ENCODE assay signal across 16 cellular contexts in the genomic region with DNA sequence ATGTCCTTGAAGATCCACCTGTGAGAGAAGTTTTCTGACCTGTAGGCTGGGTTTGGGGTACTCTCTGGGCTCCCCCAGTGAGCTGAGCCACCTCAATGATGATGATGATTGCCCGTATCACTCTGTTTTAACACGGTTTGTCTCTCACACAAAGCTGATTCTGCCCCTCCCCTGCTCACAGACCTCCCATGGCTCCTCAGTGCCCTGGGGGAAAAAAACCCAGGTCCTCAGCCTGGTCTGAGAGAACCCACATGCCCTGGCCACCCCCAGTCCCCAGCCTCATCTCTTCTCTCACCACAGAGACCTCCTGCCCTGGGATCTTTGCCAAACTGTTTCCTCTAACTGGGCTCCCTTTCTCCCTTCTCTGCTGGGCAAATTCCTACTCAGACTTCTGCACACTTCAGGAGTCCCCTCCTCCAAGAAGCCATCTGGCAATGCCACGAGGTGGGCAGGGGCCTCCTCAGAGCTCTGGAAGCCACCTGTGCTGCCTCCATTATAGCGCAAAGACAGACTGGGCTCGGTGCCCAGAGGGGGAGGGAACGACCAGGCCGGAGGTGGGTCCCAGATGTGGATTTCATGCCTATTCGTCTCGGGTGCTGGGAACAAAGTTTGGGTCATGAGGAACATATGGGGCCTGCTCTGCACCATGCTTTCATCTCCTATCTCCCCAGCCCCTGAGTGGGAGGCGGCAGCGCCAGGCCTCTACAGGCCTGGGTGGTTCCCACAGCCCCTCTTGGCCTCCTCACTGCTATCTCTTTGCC. TPM values are rescaled to one million over a fixed set of nuclear protein-coding genes. Genes with fewer than 3 reads are reported as not detected.
DNase-seq lines count a peak whose midpoint lies in the region; FAIRE-seq and TF ChIP-seq lines count a peak whose summit lies in the region.
"Had no signal": no experiment of that assay in that cellular context is flagged by ENCODE, and none has a peak within 500 bp of the region (broad histone marks: within the 10 kb centered on the region; RNA-seq: fewer than 3 reads in every experiment).

No MANE protein-coding gene starts in this region.

- H3F3A ChIP-seq in MM.1S (ENCODE audit: insufficient read depth, low read length) = no peaks in the 10 kb centered on the region

- no peaks in the 10 kb centered on the region for H3K79me2 ChIP-seq in MM.1S (ENCODE audit: low read length)

- H3K9me2 ChIP-seq in MM.1S (replicated peaks; ENCODE audit: insufficient read depth, low read length) = no peaks in the 10 kb centered on the region

- H3K9me3 Mint-ChIP-seq in nephron progenitor cell = no peaks in the 10 kb centered on the region
- H3K9me3 Mint-ChIP-seq: activated naive CD4-positive, alpha-beta T cell treated with anti-CD3 and anti-CD28 coated beads for 36 hours; IgD-negative memory B cell had no signal

- TF ChIP-seq CTCF in nephron progenitor cell (IDR thresholded peaks at IDR 0.05) (no peak), MM.1S (IDR thresholded peaks at IDR 0.05; ENCODE audit: low read length) (no peak), D721Med (IDR thresholded peaks at IDR 0.05; ENCODE audit: insufficient read depth, missing control alignments) (no peak)

- no peak for FAIRE-seq in D721Med (lab: Jason Lieb, UNC)

- H2AFZ ChIP-seq in MM.1S (ENCODE audit: low read length) = no peak overlapping the region

- H3K4me1 Mint-ChIP-seq in nephron progenitor cell = peaks cover 21% of the 10 kb centered on the region

- H3K4me3 ChIP-seq in SJCRH30 (no peak overlapping the region), MM.1S (ENCODE audit: low read length) (no peak overlapping the region)
- H3K4me3 ChIP-seq: left ventricle myocardium inferior, thyroid gland had no signal

- no peaks in the 10 kb centered on the region for H3K27me3 ChIP-seq in SJCRH30
- peaks cover 48% of the 10 kb centered on the region for H3K27me3 ChIP-seq in MM.1S (replicated peaks; ENCODE audit: insufficient read depth, low read length)
- H3K27me3 ChIP-seq: thyroid gland had no signal

- no peak overlapping the region for H3K4me3 Mint-ChIP-seq in nephron progenitor cell
- H3K4me3 Mint-ChIP-seq: activated naive CD4-positive, alpha-beta T cell treated with anti-CD3 and anti-CD28 coated beads for 36 hours had no signal

- H3K4me1 ChIP-seq in SJCRH30 = peaks cover 46% of the 10 kb centered on the region
- 0 out of 2 replicates have a peak, but pooled peaks cover under 1% of the 10 kb centered on the region for H3K4me1 ChIP-seq in MM.1S (ENCODE audit: low read length)
- H3K4me1 ChIP-seq: left ventricle myocardium inferior had no signal

- H3K9ac ChIP-seq in MM.1S (ENCODE audit: low read length) = no peak overlapping the region

- peak overlapping the region; percentile 89 for H3K27ac Mint-ChIP-seq in nephron progenitor cell
- H3K27ac Mint-ChIP-seq: activated naive CD4-positive, alpha-beta T cell treated with anti-CD3 and anti-CD28 coated beads for 36 hours had no signal

- no peaks in the 10 kb centered on the region for H3K36me3 ChIP-seq in SJCRH30
- H3K36me3 ChIP-seq in MM.1S (replicated peaks; ENCODE audit: insufficient read depth, low read length) = no peaks in the 10 kb centered on the region
- H3K36me3 ChIP-seq: left ventricle myocardium inferior, thyroid gland had no signal

- DNase-seq in DMS53 (lab: John Stamatoyannopoulos, UW) (peak; percentile 34), DMS53 treated with DMSO at 0.1 percent for 48 hours (lab: John Stamatoyannopoulos, UW; ENCODE audit: unreplicated experiment) (no peak), NCI-H1105 (lab: John Stamatoyannopoulos, UW) (peak; percentile 11), SJCRH30 (peak; percentile 99 to 100), nephron progenitor cell (no peak), MM.1S (no peak), ureter (ENCODE audit: low spot score) (no peak), D721Med (ENCODE audit: insufficient read length, low spot score) (no peak)
- DNase-seq: activated naive CD4-positive, alpha-beta T cell treated with anti-CD3 and anti-CD28 coated beads for 36 hours; central memory CD4-positive, alpha-beta T cell; left ventricle myocardium inferior; SHP77; thyroid gland had no signal

- no peaks in the 10 kb centered on the region for H3K36me3 Mint-ChIP-seq in nephron progenitor cell (ENCODE audit: low read depth)
- H3K36me3 Mint-ChIP-seq: IgD-negative memory B cell had no signal

- H3K27ac ChIP-seq in SJCRH30 (peak overlapping the region; percentile 93), MM.1S (ENCODE audit: low read length) (no peak overlapping the region)
- H3K27ac ChIP-seq: 22Rv1, epithelial cell of prostate, left ventricle myocardium inferior, thyroid gland had no signal

- H3K27me3 Mint-ChIP-seq in nephron progenitor cell (ENCODE audit: low read depth, poor library complexity) = peaks cover 11% of the 10 kb centered on the region
- H3K27me3 Mint-ChIP-seq: IgD-negative memory B cell had no signal

- H3K9me3 ChIP-seq in SJCRH30 (replicated peaks) (no peaks in the 10 kb centered on the region), MM.1S (replicated peaks; ENCODE audit: insufficient read depth, low read length) (no peaks in the 10 kb centered on the region)
- H3K9me3 ChIP-seq: left ventricle myocardium inferior, thyroid gland had no signal

- H4K20me1 ChIP-seq in MM.1S (ENCODE audit: insufficient read depth, low read length) = no peaks in the 10 kb centered on the region

- no peak overlapping the region for H3K4me2 ChIP-seq in MM.1S (ENCODE audit: low read depth, low read length)

RNA-seq across cellular contexts. Expression of gene CA11, which starts 8.5 kb away (rescaled TPM):
- total RNA-seq in SJCRH30 (2014; rRNA removed; shearing (Covaris generic)) = 10.7 and 11.8 TPM in 2 replicates
- total RNA-seq in ureter = 9.6 TPM

RNA-seq across cellular contexts. Expression of gene DBP, which starts 17.3 kb away (rescaled TPM):
- 23.9 and 24.4 TPM in 2 replicates for total RNA-seq in SJCRH30 (2014; rRNA removed; shearing (Covaris generic))
- total RNA-seq in ureter = 12.7 TPM

RNA-seq across cellular contexts. Expression of gene NTN5, which starts 18.3 kb away (rescaled TPM):
- total RNA-seq in SJCRH30 (2014; rRNA removed; shearing (Covaris generic)) = 151 and 155 TPM in 2 replicates
- total RNA-seq in ureter = 1.0 TPM

RNA-seq across cellular contexts. Expression of gene SPHK2, which starts 35.2 kb away (rescaled TPM):
- total RNA-seq in SJCRH30 (2014; rRNA removed; shearing (Covaris generic)) = 13.1 and 17.4 TPM in 2 replicates
- total RNA-seq in ureter = 27.6 TPM

RNA-seq across cellular contexts. Expression of gene RPL18, which starts 35.5 kb away (rescaled TPM):
- 1,609 and 2,008 TPM in 2 replicates for total RNA-seq in SJCRH30 (2014; rRNA removed; shearing (Covaris generic))
- 1,575 TPM for total RNA-seq in ureter

Comparison
In these comparisons a context has a peak if more than half of its experiments do, and no peak if none do; other contexts are left out.
1. DNase-seq: peak in DMS53 (single experiment), NCI-H1105 (single experiment) and SJCRH30 (2 of 2); none in DMS53 treated with DMSO at 0.1 percent for 48 hours (single experiment), nephron progenitor cell (single experiment), MM.1S (single experiment), ureter (single experiment) and D721Med (single experiment).
2. RNA of gene NTN5, which starts 18.3 kb away (total RNA-seq): 151 to 155 TPM in SJCRH30; 1.0 TPM in ureter (single experiment); every median in the first group is over 10 times any median in the second.